26 cellular contexts compared by ENCODE assay signal in genomic region chr10:350981-351501, GRCh38.
DNase-seq lines count a peak whose midpoint lies in the region; ATAC-seq lines count a peak whose summit lies in the region.
"Had no signal": no experiment of that assay in that cellular context is flagged by ENCODE, and none has a peak within 500 bp of the region (broad histone marks: within the 10 kb centered on the region; RNA-seq: fewer than 3 reads in every experiment).

No MANE protein-coding gene starts in this region.

- no peak overlapping the region for H2BK120ac ChIP-seq in neuronal stem cell (ENCODE audit: low read depth, low read length)

- H3K27ac Mint-ChIP-seq in activated naive CD8-positive, alpha-beta T cell treated with anti-CD3 and anti-CD28 coated beads, Interleukin-2, amount 10 ng/mL, durations not matched to agents 7 days and 5 days, result peak overlapping the region; percentile 15
- no peak overlapping the region for H3K27ac Mint-ChIP-seq in activated naive CD8-positive, alpha-beta T cell treated with anti-CD3 and anti-CD28 coated beads, Interleukin-2, amount 50 U/mL, for 24 hours

- H2BK15ac ChIP-seq in neuronal stem cell (ENCODE audit: low read length), result no peak overlapping the region

- no peak overlapping the region for H3K4me2 ChIP-seq in neuronal stem cell (ENCODE audit: insufficient read depth, low read length, poor library complexity, severe bottlenecking)
- H3K4me2 ChIP-seq: A549; BLaER1 treated with 17β-estradiol and CSF1 and Interleukin-3, amounts not matched to agents 10 nM and 100 nM had no signal

- peaks cover 1% of the 10 kb centered on the region for H3K36me3 Mint-ChIP-seq in activated naive CD8-positive, alpha-beta T cell treated with anti-CD3 and anti-CD28 coated beads, Interleukin-2, amount 10 ng/mL, durations not matched to agents 7 days and 5 days
- no peaks in the 10 kb centered on the region for H3K36me3 Mint-ChIP-seq in activated naive CD8-positive, alpha-beta T cell treated with anti-CD3 and anti-CD28 coated beads, Interleukin-2, amount 50 U/mL, for 24 hours (ENCODE audit: low read depth)

- DNase-seq in activated naive CD8-positive, alpha-beta T cell treated with anti-CD3 and anti-CD28 coated beads, Interleukin-2, amount 10 ng/mL, durations not matched to agents 7 days and 5 days, result no peak
- no peak for DNase-seq in activated naive CD8-positive, alpha-beta T cell treated with anti-CD3 and anti-CD28 coated beads, Interleukin-2, amount 50 U/mL, for 24 hours
- DNase-seq in neuronal stem cell (ENCODE audit: low spot score), result no peak
- DNase-seq in GM19240 (ENCODE audit: insufficient read length, low spot score), result no peak
- DNase-seq: AML-193; CD4-positive, alpha-beta memory T cell; COR-L47; DMS53; GOT3; HCEC 1CT; IMR-90; KG1; MG63; NCI-H1048; NCI-H1417; NCI-H1694; NCI-H2081; NCI-H2227 treated with DMSO at 0.1 percent for 48 hours; NCI-H526 treated with DMSO at 0.1 percent for 48 hours; RPMI8226; SHP77 had no signal

- H2BK12ac ChIP-seq in neuronal stem cell (ENCODE audit: low read length), result no peak overlapping the region

- H3K14ac ChIP-seq in neuronal stem cell (ENCODE audit: low read length), result peak overlapping the region; percentile 9

- H3K27me3 Mint-ChIP-seq in activated naive CD8-positive, alpha-beta T cell treated with anti-CD3 and anti-CD28 coated beads, Interleukin-2, amount 10 ng/mL, durations not matched to agents 7 days and 5 days, result no peaks in the 10 kb centered on the region
- no peaks in the 10 kb centered on the region for H3K27me3 Mint-ChIP-seq in activated naive CD8-positive, alpha-beta T cell treated with anti-CD3 and anti-CD28 coated beads, Interleukin-2, amount 50 U/mL, for 24 hours
- H3K27me3 Mint-ChIP-seq: CD4-positive, alpha-beta memory T cell had no signal

- peaks cover 28% of the 10 kb centered on the region for H3K4me1 Mint-ChIP-seq in activated naive CD8-positive, alpha-beta T cell treated with anti-CD3 and anti-CD28 coated beads, Interleukin-2, amount 10 ng/mL, durations not matched to agents 7 days and 5 days
- peaks cover 17% of the 10 kb centered on the region for H3K4me1 Mint-ChIP-seq in activated naive CD8-positive, alpha-beta T cell treated with anti-CD3 and anti-CD28 coated beads, Interleukin-2, amount 50 U/mL, for 24 hours

- no peak overlapping the region for H3K27ac ChIP-seq in neuronal stem cell (replicated peaks; ENCODE audit: low read length)
- H3K27ac ChIP-seq: A549; BLaER1 treated with 17β-estradiol and CSF1 and Interleukin-3, amounts not matched to agents 10 nM and 100 nM had no signal

- H3K18ac ChIP-seq in neuronal stem cell (ENCODE audit: low read length), result no peak overlapping the region

- no peaks in the 10 kb centered on the region for H3K27me3 ChIP-seq in neuronal stem cell (ENCODE audit: control insufficient read depth in 3 of 3, insufficient read depth in 3 of 3, low read depth in 1 of 3, low read length in 3 of 3)
- H3K27me3 ChIP-seq: BLaER1 treated with 17β-estradiol and CSF1 and Interleukin-3, amounts not matched to agents 10 nM and 100 nM; MG63 had no signal

- peak overlapping the region; percentile 66 for H2BK5ac ChIP-seq in neuronal stem cell (ENCODE audit: low read length)

- H3K9ac ChIP-seq in neuronal stem cell (ENCODE audit: low read depth, low read length, poor library complexity), result no peak overlapping the region
- H3K9ac ChIP-seq: BLaER1 treated with 17β-estradiol and CSF1 and Interleukin-3, amounts not matched to agents 10 nM and 100 nM had no signal

- peaks cover 5% of the 10 kb centered on the region for H3K79me1 ChIP-seq in neuronal stem cell (ENCODE audit: low read depth, low read length)

- no peak overlapping the region for H4K8ac ChIP-seq in neuronal stem cell (ENCODE audit: low read depth, low read length)

- no peak for ATAC-seq in activated naive CD8-positive, alpha-beta T cell treated with anti-CD3 and anti-CD28 coated beads, Interleukin-2, amount 10 ng/mL, durations not matched to agents 7 days and 5 days (ENCODE audit: low read depth)
- no peak for ATAC-seq in activated naive CD8-positive, alpha-beta T cell treated with anti-CD3 and anti-CD28 coated beads, Interleukin-2, amount 50 U/mL, for 24 hours
- ATAC-seq in esophagus mucosa (peak; percentile 33), HG02852 (IDR thresholded peaks at IDR 0.05; ENCODE audit: unreplicated experiment) (no peak), GM21526 (IDR thresholded peaks at IDR 0.05; ENCODE audit: low FRiP score, unreplicated experiment) (no peak)
- ATAC-seq: A549 had no signal

- H3K23ac ChIP-seq in neuronal stem cell (ENCODE audit: low read depth, low read length, poor library complexity), result peak overlapping the region; percentile 44

- H3K4me3 Mint-ChIP-seq in activated naive CD8-positive, alpha-beta T cell treated with anti-CD3 and anti-CD28 coated beads, Interleukin-2, amount 10 ng/mL, durations not matched to agents 7 days and 5 days, result no peak overlapping the region
- no peak overlapping the region for H3K4me3 Mint-ChIP-seq in activated naive CD8-positive, alpha-beta T cell treated with anti-CD3 and anti-CD28 coated beads, Interleukin-2, amount 50 U/mL, for 24 hours
- H3K4me3 Mint-ChIP-seq: CD4-positive, alpha-beta memory T cell had no signal

- H3K9me3 Mint-ChIP-seq in activated naive CD8-positive, alpha-beta T cell treated with anti-CD3 and anti-CD28 coated beads, Interleukin-2, amount 10 ng/mL, durations not matched to agents 7 days and 5 days, result peaks cover 4% of the 10 kb centered on the region
- H3K9me3 Mint-ChIP-seq in activated naive CD8-positive, alpha-beta T cell treated with anti-CD3 and anti-CD28 coated beads, Interleukin-2, amount 50 U/mL, for 24 hours, result no peaks in the 10 kb centered on the region
- H3K9me3 Mint-ChIP-seq: CD4-positive, alpha-beta memory T cell had no signal

- H3K9me3 ChIP-seq in neuronal stem cell (replicated peaks in 1 of 2; ENCODE audit: control insufficient read depth in 2 of 2, insufficient read depth in 1 of 2, low read depth in 1 of 2, low read length in 2 of 2), result peaks cover 2 to 3% of the 10 kb centered on the region in 2 donors
- H3K9me3 ChIP-seq: A549, MG63 had no signal

- WGBS in neuronal stem cell (ENCODE audit: extremely low coverage in 2 of 2, insufficient read length in 2 of 2, insufficient replicate concordance in 1 of 2), 2 donors, result no CpG with 5 or more reads among the region's 35 CpGs

- H2AK5ac ChIP-seq in neuronal stem cell (ENCODE audit: low read depth, low read length), result no peak overlapping the region

- H4K91ac ChIP-seq in neuronal stem cell (ENCODE audit: low read depth, low read length, poor library complexity), result no peak overlapping the region

- no peaks in the 10 kb centered on the region for H3K4me1 ChIP-seq in neuronal stem cell (ENCODE audit: control insufficient read depth in 2 of 2, insufficient read depth in 1 of 2, low read depth in 1 of 2, low read length in 2 of 2)
- H3K4me1 ChIP-seq: A549 had no signal

- no peak overlapping the region for H2AFZ ChIP-seq in neuronal stem cell (ENCODE audit: low read length)

- H3K4me3 ChIP-seq in neuronal stem cell (ENCODE audit: low read length in 2 of 2), result no peak overlapping the region
- H3K4me3 ChIP-seq: A549; BLaER1 treated with 17β-estradiol and CSF1 and Interleukin-3, amounts not matched to agents 10 nM and 100 nM; MG63 had no signal

- peaks cover 29 to 79% of the 10 kb centered on the region in 2 donors for H3K36me3 ChIP-seq in neuronal stem cell (replicated peaks in 1 of 2; ENCODE audit: control insufficient read depth in 2 of 2, insufficient read depth in 2 of 2, low read length in 2 of 2)

- no peak overlapping the region for H3K4ac ChIP-seq in neuronal stem cell (ENCODE audit: low read length)

- POLR2A ChIA-PET in activated naive CD8-positive, alpha-beta T cell treated with anti-CD3 and anti-CD28 coated beads, Interleukin-2, amount 10 ng/mL, durations not matched to agents 7 days and 5 days (lab: Charles Lee), result no interaction called here
